ENCODE assay signal across 2 cellular contexts in genomic region chr9:30925635-30926034, GRCh38.
TF ChIP-seq lines count a peak whose summit lies in the region.

No MANE protein-coding gene starts in this region.

TF ChIP-seq in GM23338, 12 proteins besides CTCF, POLR2A, EP300 and RAD21:
- TF ChIP-seq POLR2AphosphoS5 (IDR thresholded peaks at IDR 0.05; ENCODE audit: low read depth) (no peak), ZNF114 (CRISPR knock-in tag; IDR thresholded peaks at IDR 0.05) (no peak), ZNF462 (CRISPR knock-in tag; IDR thresholded peaks at IDR 0.05) (no peak), JUNB (IDR thresholded peaks at IDR 0.05; ENCODE audit: unreplicated experiment) (no peak), REST (IDR thresholded peaks at IDR 0.05; ENCODE audit: unreplicated experiment) (no peak)

TF ChIP-seq in GM12878, 131 proteins besides CTCF, POLR2A, EP300 and RAD21:
- TF ChIP-seq BHLHE40 (IDR thresholded peaks at IDR 0.05; ENCODE audit: borderline replicate concordance in 1 of 2, low read depth in 2 of 2, low read length in 1 of 2) (no peak), NBN (IDR thresholded peaks at IDR 0.05) (no peak), BCL11A (IDR thresholded peaks at IDR 0.05; ENCODE audit: low read depth, low read length) (no peak), SMAD5 (IDR thresholded peaks at IDR 0.05; ENCODE audit: low read depth) (no peak)
